ENCODE assay signal across 1 cellular context in genomic region chr11:67303132-67303988, GRCh38.
TF ChIP-seq lines count a peak whose summit lies in the region.

SSH3 (plus strand) TSS chr11:67303530; CDS start chr11:67303626, 96 bp downstream.

TF ChIP-seq in HCT116, 20 proteins besides CTCF, POLR2A, EP300 and RAD21 (continued from another document):
- TF ChIP-seq ATF3 (IDR thresholded peaks at IDR 0.05) (no peak), ELF1 (IDR thresholded peaks at IDR 0.05; ENCODE audit: borderline replicate concordance, low read depth) (no peak; the same call in 1 of the 2 replicates), SIN3A (IDR thresholded peaks at IDR 0.05; ENCODE audit: low read depth) (peak; percentile 67; the same call in 1 of the 2 replicates), ZFX (IDR thresholded peaks at IDR 0.05) (peak; percentile 75; the same call in 1 of the 2 replicates), MAX (IDR thresholded peaks at IDR 0.05) (peak; percentile 81), TCF7L2 (IDR thresholded peaks at IDR 0.05; ENCODE audit: borderline replicate concordance, extremely low read depth, insufficient read depth, insufficient read length) (peak; percentile 20)
